In genomic region chr2:202178342-202178958, GRCh38 we compare ENCODE assay signal across 8 cellular contexts. TPM values are rescaled to one million over a fixed set of nuclear protein-coding genes. Genes with fewer than 3 reads are reported as not detected.
DNase-seq lines count a peak whose midpoint lies in the region; ATAC-seq, FAIRE-seq and TF ChIP-seq lines count a peak whose summit lies in the region.

No MANE protein-coding gene starts in this region.

- no peaks in the 10 kb centered on the region for H3K36me3 ChIP-seq in OCI-LY3 (replicated peaks; ENCODE audit: low read depth, low read length)
- no peaks in the 10 kb centered on the region for H3K36me3 ChIP-seq in neural progenitor cell

- H3K4me3 ChIP-seq in OCI-LY3 (ENCODE audit: low read length) (no peak overlapping the region), fibroblast of pulmonary artery (replicated peaks; ENCODE audit: low read depth, low read length) (no peak overlapping the region), neural progenitor cell (no peak overlapping the region)

- H3K79me2 ChIP-seq in OCI-LY3 (ENCODE audit: low read length) (no peaks in the 10 kb centered on the region), neural progenitor cell (ENCODE audit: low read depth) (no peaks in the 10 kb centered on the region)

- H3K27me3 ChIP-seq in OCI-LY3 (ENCODE audit: low read depth, low read length) = no peaks in the 10 kb centered on the region
- no peaks in the 10 kb centered on the region for H3K27me3 ChIP-seq in neural progenitor cell

- H3F3A ChIP-seq in neural progenitor cell (ENCODE audit: low read depth) = peaks cover 4% of the 10 kb centered on the region

- peak; percentile 76 to 77 for ATAC-seq in activated T-cell treated with anti-CD3 and anti-CD28 coated beads, Interleukin-2, amount 50 U/mL, for 4 hours
- ATAC-seq in GM21737 (IDR thresholded peaks at IDR 0.05; ENCODE audit: unreplicated experiment) = no peak

- H3K36me3 Mint-ChIP-seq in activated T-cell treated with anti-CD3 and anti-CD28 coated beads, Interleukin-2, amount 50 U/mL, for 4 hours (ENCODE audit: insufficient read depth) = no peaks in the 10 kb centered on the region
- no peaks in the 10 kb centered on the region for H3K36me3 Mint-ChIP-seq in neural progenitor cell

- H3K27me3 Mint-ChIP-seq in activated T-cell treated with anti-CD3 and anti-CD28 coated beads, Interleukin-2, amount 50 U/mL, for 4 hours (ENCODE audit: low read depth) = peaks cover 8% of the 10 kb centered on the region
- H3K27me3 Mint-ChIP-seq in neural progenitor cell (ENCODE audit: insufficient read depth, low read depth) = peaks cover 4% of the 10 kb centered on the region

- H3K4me2 ChIP-seq in OCI-LY3 (ENCODE audit: low read length) (no peak overlapping the region), neural progenitor cell (no peak overlapping the region)

- TF ChIP-seq CTCF in OCI-LY3 (IDR thresholded peaks at IDR 0.05; ENCODE audit: low read depth, low read length) (peak; percentile 91), fibroblast of pulmonary artery (IDR thresholded peaks at IDR 0.05; ENCODE audit: low read length, missing control alignments) (peak; percentile 90), neural progenitor cell (IDR thresholded peaks at IDR 0.05) (peak; percentile 94)

- no peaks in the 10 kb centered on the region for H3K9me3 Mint-ChIP-seq in activated T-cell treated with anti-CD3 and anti-CD28 coated beads, Interleukin-2, amount 50 U/mL, for 4 hours
- H3K9me3 Mint-ChIP-seq in neural progenitor cell = peaks cover 14% of the 10 kb centered on the region

- H3K4me3 Mint-ChIP-seq in activated T-cell treated with anti-CD3 and anti-CD28 coated beads, Interleukin-2, amount 50 U/mL, for 4 hours = no peak overlapping the region
- no peak overlapping the region for H3K4me3 Mint-ChIP-seq in neural progenitor cell

- H3K4me1 Mint-ChIP-seq in activated T-cell treated with anti-CD3 and anti-CD28 coated beads, Interleukin-2, amount 50 U/mL, for 4 hours (ENCODE audit: low read depth) = no peaks in the 10 kb centered on the region
- H3K4me1 Mint-ChIP-seq in neural progenitor cell = peaks cover 6% of the 10 kb centered on the region

- H3K27ac Mint-ChIP-seq in neural progenitor cell = no peak overlapping the region

- no peak for FAIRE-seq in urothelium cell line (lab: Jason Lieb, UNC)

- no peak overlapping the region for H3K9ac ChIP-seq in OCI-LY3 (ENCODE audit: low read length)
- no peak overlapping the region for H3K9ac ChIP-seq in neural progenitor cell

- H3K4me1 ChIP-seq in OCI-LY3 (ENCODE audit: low read length) = peaks cover 4% of the 10 kb centered on the region
- H3K4me1 ChIP-seq in neural progenitor cell = no peaks in the 10 kb centered on the region

- H4K20me1 ChIP-seq in OCI-LY3 (ENCODE audit: insufficient read depth, low read length) = no peaks in the 10 kb centered on the region
- H4K20me1 ChIP-seq in neural progenitor cell (ENCODE audit: low read depth) = no peaks in the 10 kb centered on the region

- H3K27ac ChIP-seq in OCI-LY3 (ENCODE audit: low read length) = no peak overlapping the region
- H3K27ac ChIP-seq in neural progenitor cell = no peak overlapping the region

- H3K9me3 ChIP-seq in OCI-LY3 (ENCODE audit: insufficient read depth, low read length) = peaks cover 8% of the 10 kb centered on the region; the same call in 1 of the 2 replicates
- peaks cover 4% of the 10 kb centered on the region for H3K9me3 ChIP-seq in neural progenitor cell (ENCODE audit: low read depth)

- H2AFZ ChIP-seq in OCI-LY3 (ENCODE audit: low read depth, low read length) = no peak overlapping the region
- no peak overlapping the region for H2AFZ ChIP-seq in neural progenitor cell (replicated peaks)

- DNase-seq in DMS53 (lab: John Stamatoyannopoulos, UW) (peak; percentile 78), HUDEP-2 (lab: John Stamatoyannopoulos, UW; ENCODE audit: unreplicated experiment in 76 of 76) (peak in 40 of 76 experiments; percentile 1 to 57 (median 24)), fibroblast of pulmonary artery (ENCODE audit: low read depth) (peak; percentile 79), neural progenitor cell (ENCODE audit: low spot score) (peak; percentile 84), urothelium cell line (ENCODE audit: low spot score) (peak; percentile 58)
- peak; percentile 40 for DNase-seq in activated T-cell treated with anti-CD3 and anti-CD28 coated beads, Interleukin-2, amount 50 U/mL, for 4 hours

RNA-seq across cellular contexts. Expression of gene SUMO1, which starts 59.9 kb away (rescaled TPM):
- total RNA-seq in activated T-cell treated with anti-CD3 and anti-CD28 coated beads, Interleukin-2, amount 50 U/mL, for 4 hours = 100 to 1,000 TPM in 2 of 3 donors, 10 to 100 TPM in 1; 96.6 to 110 (median 105) TPM
- total RNA-seq in neural progenitor cell (ENCODE audit: low replicate concordance) = 217 and 409 TPM in 2 replicates

Comparison
In these comparisons a context has a peak if more than half of its experiments do, and no peak if none do; other contexts are left out.
1. DNase-seq: peak in every context shown above with its lines; median percentile 84 in neural progenitor cell; 79 in fibroblast of pulmonary artery; 78 in DMS53; 58 in urothelium cell line; 40 in activated T-cell treated with anti-CD3 and anti-CD28 coated beads, Interleukin-2, amount 50 U/mL, for 4 hours; 24 in HUDEP-2.